2 cellular contexts compared by ENCODE assay signal in genomic region chr6:158939255-158940170, GRCh38.
TF ChIP-seq lines count a peak whose summit lies in the region.

No MANE protein-coding gene starts in this region.

TF ChIP-seq in IMR-90, 13 proteins besides CTCF, POLR2A, EP300 and RAD21:
- TF ChIP-seq SMC3 (IDR thresholded peaks at IDR 0.05; ENCODE audit: low read depth, low read length) (no peak), USF2 (IDR thresholded peaks at IDR 0.05; ENCODE audit: low read depth, low read length) (no peak), FOS (IDR thresholded peaks at IDR 0.05; ENCODE audit: low read depth, low read length) (no peak), MAFK (IDR thresholded peaks at IDR 0.05; ENCODE audit: low read depth, low read length) (no peak), BHLHE40 (IDR thresholded peaks at IDR 0.05; ENCODE audit: low read depth, low read length) (no peak), CEBPB (IDR thresholded peaks at IDR 0.05; ENCODE audit: low read depth, low read length) (no peak)

TF ChIP-seq in H1, 55 proteins besides CTCF, POLR2A, EP300 and RAD21:
- TF ChIP-seq KDM1A (IDR thresholded peaks at IDR 0.05; ENCODE audit: borderline replicate concordance, low read length): 0 out of 2 replicates have a peak, but pooled peaks have one; percentile 20
- TF ChIP-seq ASH2L (IDR thresholded peaks at IDR 0.05; ENCODE audit: low read length): no peak
- TF ChIP-seq MAX (IDR thresholded peaks at IDR 0.05): peak; percentile 7; the same call in 1 of the 2 replicates
- TF ChIP-seq TBP (IDR thresholded peaks at IDR 0.05; ENCODE audit: low read depth, low read length): peak; percentile 58; the same call in 1 of the 2 replicates
- no peak for TF ChIP-seq NRF1 (IDR thresholded peaks at IDR 0.05; ENCODE audit: low read depth, low read length)
TF ChIP-seq in H1: peak in this region for 3.
